Comparison of ENCODE assay signal across 8 cellular contexts in genomic region chr2:27370026-27370815, GRCh38. TPM values are rescaled to one million over a fixed set of nuclear protein-coding genes. Genes with fewer than 3 reads are reported as not detected.
DNase-seq lines count a peak whose midpoint lies in the region; ATAC-seq and TF ChIP-seq lines count a peak whose summit lies in the region.

EIF2B4 (minus strand) TSS chr2:27370338; CDS start chr2:27370314, 24 bp downstream.
SNX17 (plus strand) TSS chr2:27370616; CDS start chr2:27370744, 128 bp downstream.

- peak within 1 kb of the TSS; percentile 75 for H3K4me3 ChIP-seq in WERI-Rb-1 (ENCODE audit: low read depth, low read length)
- H3K4me3 ChIP-seq in mammary epithelial cell (replicated peaks in 1 of 3; ENCODE audit: insufficient read depth in 1 of 3, low read depth in 2 of 3, low read length in 3 of 3), result peak within 1 kb of the TSS; percentile 88 to 96 (median 94)
- H3K4me3 ChIP-seq in iPS-18c (ENCODE audit: insufficient read depth, low read depth, low read length), result peak within 1 kb of the TSS; percentile 99
- peak within 1 kb of the TSS; percentile 77 to 100 (median 96) for H3K4me3 ChIP-seq in skin epidermis

- ATAC-seq in GM18907 (IDR thresholded peaks at IDR 0.05; ENCODE audit: unreplicated experiment) (peak; percentile 88), HG03159 (IDR thresholded peaks at IDR 0.05; ENCODE audit: unreplicated experiment) (peak; percentile 83)

- 2% methylated on average over 41 of the region's 85 CpGs for WGBS in mammary epithelial cell (ENCODE audit: low coverage, missing lambda C conversion rate)

- CTCF ChIA-PET in mammary epithelial cell (lab: Charles Lee; ENCODE audit: low non-redundant PET), result interaction anchor here (0.9 kb wide), 1 partner anchor 13 kb away, joined by 6 read pairs; the partner anchor contains the start of gene GTF3C2

- H3K27me3 ChIP-seq in WERI-Rb-1 (ENCODE audit: insufficient read depth, low read depth, severe bottlenecking), result no peaks in the 10 kb centered on the region
- no peaks in the 10 kb centered on the region for H3K27me3 ChIP-seq in mammary epithelial cell (ENCODE audit: insufficient read depth, low read length)

- no peaks in the 10 kb centered on the region for H3K9me3 ChIP-seq in WERI-Rb-1 (ENCODE audit: severe bottlenecking)
- H3K9me3 ChIP-seq in mammary epithelial cell (replicated peaks; ENCODE audit: insufficient read depth, low read length), result no peaks in the 10 kb centered on the region
- H3K9me3 ChIP-seq in iPS-18c (ENCODE audit: control insufficient read depth, insufficient read depth, low read length), result no peaks in the 10 kb centered on the region

- BruUV-seq in mammary epithelial cell (replicated peaks; lab: Mats Ljungman, UMichigan), result TSS peak; percentile 23

- H3K79me2 ChIP-seq in mammary epithelial cell (ENCODE audit: insufficient read depth, low read length), result peaks cover 54% of the 10 kb centered on the region

- peak within 1 kb of the TSS; percentile 94 for H3K4me2 ChIP-seq in mammary epithelial cell (ENCODE audit: insufficient read depth, low read depth, low read length)

- peak within 1 kb of the TSS; percentile 92 for H3K27ac ChIP-seq in WERI-Rb-1
- peak within 1 kb of the TSS; percentile 67 for H3K27ac ChIP-seq in mammary epithelial cell (ENCODE audit: insufficient read depth, low read depth, low read length)
- peak within 1 kb of the TSS; percentile 82 to 98 (median 95) for H3K27ac ChIP-seq in skin epidermis

- TF ChIP-seq CTCF in WERI-Rb-1 (IDR thresholded peaks at IDR 0.05; ENCODE audit: low read depth, low read length) (peak; percentile 96), mammary epithelial cell (conservative IDR thresholded peaks at IDR 0.05 in 1 of 2, IDR thresholded peaks at IDR 0.05 in 1 of 2; ENCODE audit: extremely low read depth in 1 of 2, insufficient read depth in 1 of 2, low read depth in 1 of 2, low read length in 2 of 2) (peak; percentile 55 to 97)

- H3K4me1 ChIP-seq in mammary epithelial cell (ENCODE audit: insufficient read depth, low read length), result peaks cover 18% of the 10 kb centered on the region

- H3K36me3 ChIP-seq in WERI-Rb-1 (peaks cover 77% of the 10 kb centered on the region), mammary epithelial cell (ENCODE audit: insufficient read depth, low read length) (peaks cover 22% of the 10 kb centered on the region)

- intact Hi-C loops in mammary epithelial cell (cut with micrococcal nuclease), result loop anchor here (1.0 kb wide), 4 partner anchors 10 to 49 kb away; partner anchors contain the start of genes PPM1G and ZNF513

- peak; percentile 97 for DNase-seq in AG08396 (ENCODE audit: low spot score)
- DNase-seq in NCI-H2227 (lab: John Stamatoyannopoulos, UW; ENCODE audit: unreplicated experiment), result peak; percentile 99
- DNase-seq in WERI-Rb-1, result peak; percentile 100
- DNase-seq in mammary epithelial cell, result peak; percentile 99

- dilution Hi-C loops in mammary epithelial cell (cut with HindIII; ENCODE audit: low sequenced_read_pairs), result no loop called here

- peak within 1 kb of the TSS; percentile 94 for H2AFZ ChIP-seq in mammary epithelial cell (ENCODE audit: low read depth, low read length)

- peak within 1 kb of the TSS; percentile 80 for H3K9ac ChIP-seq in mammary epithelial cell (ENCODE audit: insufficient read depth, low read length)

- in situ Hi-C loops in mammary epithelial cell (cut with MboI; ENCODE audit: low sequenced_read_pairs in 2 of 2), result no loop called here

- no peaks in the 10 kb centered on the region for H4K20me1 ChIP-seq in mammary epithelial cell (ENCODE audit: insufficient read depth, low read length)

RNA-seq across cellular contexts. Expression of gene EIF2B4, which starts in this region (rescaled TPM):
- 10 to 100 TPM; 19.8 to 42.3 TPM for total RNA-seq in mammary epithelial cell
- polyA plus RNA-seq in mammary epithelial cell, result 37.5 TPM
- 41.0 TPM for polyA minus RNA-seq in mammary epithelial cell

RNA-seq across cellular contexts. Expression of gene SNX17, which starts in this region (rescaled TPM):
- total RNA-seq in mammary epithelial cell, result 10 to 100 TPM; 86.0 to 87.5 TPM
- 96.5 TPM for polyA plus RNA-seq in mammary epithelial cell
- 123 TPM for polyA minus RNA-seq in mammary epithelial cell

Comparison
In these comparisons a context has a peak if more than half of its experiments do, and no peak if none do; other contexts are left out.
1. Peak in every context shown above with its lines: DNase-seq, ATAC-seq, H3K4me3 ChIP-seq and H3K27ac ChIP-seq.